24 cellular contexts compared by ENCODE assay signal in genomic region chr2:42725657-42726056, GRCh38. TPM values are rescaled to one million over a fixed set of nuclear protein-coding genes. Genes with fewer than 3 reads are reported as not detected.
A peak's percentile ranks its signal among the peaks of the same experiment; 100 is the strongest.
DNase-seq lines count a peak whose midpoint lies in the region; ATAC-seq and TF ChIP-seq lines count a peak whose summit lies in the region.
"Had no signal": no experiment of that assay in that cellular context is flagged by ENCODE, and none has a peak within 500 bp of the region (broad histone marks: within the 10 kb centered on the region; RNA-seq: fewer than 3 reads in every experiment).

No MANE protein-coding gene starts in this region.

- H3K9me2 ChIP-seq in SK-N-SH, result no peaks in the 10 kb centered on the region
- no peaks in the 10 kb centered on the region for H3K9me2 ChIP-seq in MM.1S (replicated peaks; ENCODE audit: insufficient read depth, low read length)

- H3K4me2 ChIP-seq in SK-N-SH (no peak overlapping the region), OCI-LY3 (ENCODE audit: low read length) (peak overlapping the region; percentile 33), MM.1S (ENCODE audit: low read depth, low read length) (no peak overlapping the region)
- H3K4me2 ChIP-seq: BLaER1 had no signal

- H3K36me3 ChIP-seq in SK-N-SH (replicated peaks in 1 of 2; ENCODE audit: control insufficient read depth in 1 of 2, insufficient read depth in 2 of 2, low read length in 1 of 2), result no peaks in the 10 kb centered on the region
- peaks cover 18% of the 10 kb centered on the region for H3K36me3 ChIP-seq in OCI-LY3 (replicated peaks; ENCODE audit: low read depth, low read length)
- no peaks in the 10 kb centered on the region for H3K36me3 ChIP-seq in upper lobe of right lung
- no peaks in the 10 kb centered on the region for H3K36me3 ChIP-seq in MM.1S (replicated peaks; ENCODE audit: insufficient read depth, low read length)
- peaks cover 0 to 10% (median 0%) of the 10 kb centered on the region in 4 donors for H3K36me3 ChIP-seq in sigmoid colon
- H3K36me3 ChIP-seq: SJCRH30 had no signal

- CTCF ChIA-PET in SK-N-SH (lab: Yijun Ruan, JAX), result no interaction called here

- H3K79me2 ChIP-seq in SK-N-SH (ENCODE audit: insufficient read depth) (no peaks in the 10 kb centered on the region), OCI-LY3 (ENCODE audit: low read length) (no peaks in the 10 kb centered on the region), MM.1S (ENCODE audit: low read length) (no peaks in the 10 kb centered on the region)
- H3K79me2 ChIP-seq: parathyroid adenoma had no signal

- H3K27ac ChIP-seq in SK-N-SH (ENCODE audit: low read depth in 2 of 2, low read length in 1 of 2) (no peak overlapping the region), OCI-LY3 (ENCODE audit: low read length) (peak overlapping the region; percentile 55), foreskin keratinocyte (no peak overlapping the region), upper lobe of right lung (no peak overlapping the region), MM.1S (ENCODE audit: low read length) (no peak overlapping the region), sigmoid colon (no peak overlapping the region)
- H3K27ac ChIP-seq: BLaER1, parathyroid adenoma, SJCRH30, stomach had no signal

- 95% methylated on average over 3 of the region's 4 CpGs for WGBS in SK-N-SH (ENCODE audit: low lambda C conversion rate)
- 81 to 91% methylated on average over 4 of the region's 4 CpGs for WGBS in sigmoid colon, 2 donors

- no peaks in the 10 kb centered on the region for H3K4me1 ChIP-seq in SK-N-SH (ENCODE audit: control insufficient read depth in 1 of 2, insufficient read depth in 2 of 2, low read depth in 1 of 2, low read length in 1 of 2)
- H3K4me1 ChIP-seq in OCI-LY3 (ENCODE audit: low read length), result peaks cover 43% of the 10 kb centered on the region
- H3K4me1 ChIP-seq in foreskin keratinocyte, result no peaks in the 10 kb centered on the region
- H3K4me1 ChIP-seq in upper lobe of right lung, result no peaks in the 10 kb centered on the region
- H3K4me1 ChIP-seq in MM.1S (ENCODE audit: low read length), result no peaks in the 10 kb centered on the region
- peaks cover 0 to 18% (median 17%) of the 10 kb centered on the region in 4 donors for H3K4me1 ChIP-seq in sigmoid colon
- H3K4me1 ChIP-seq: BLaER1, parathyroid adenoma, SJCRH30 had no signal

- DNase-seq in SK-N-SH, result no peak
- peak; percentile 22 to 61 for DNase-seq in foreskin keratinocyte
- DNase-seq in upper lobe of right lung, result no peak
- DNase-seq in MM.1S, result no peak
- DNase-seq in sigmoid colon, result no peak
- DNase-seq: activated CD4-positive, alpha-beta T cell treated with anti-CD3 and anti-CD28 coated beads for 4 hours; activated CD8-positive, alpha-beta memory T cell treated with anti-CD3 and anti-CD28 coated beads, Interleukin-2, amount 50 U/mL, for 4 hours; activated effector memory CD4-positive, alpha-beta T cell treated with Interleukin-2 at 50 U/mL for 16 hours; cortex of kidney; mesenchymal stem cell; natural killer cell; NCI-H526; OCI-M1; SJCRH30; stimulated activated CD4-positive, alpha-beta T cell treated with anti-CD3 and anti-CD28 coated beads, Interleukin-2, amount 100 ng/mL, for 48 hours; stomach; T-helper 9 cell; trophoblast cell had no signal

- intact Hi-C loops in upper lobe of right lung (cut with DNase I), result no loop called here
- intact Hi-C loops in sigmoid colon (cut with DNase I), result no loop called here

- TF ChIP-seq POLR2A in sigmoid colon (IDR thresholded peaks at IDR 0.05), result no peak

- ATAC-seq in SK-N-SH treated with all-trans-retinoic acid at 6 μM for 48 hours, result peak; percentile 19; the same call in 1 of the 3 replicates
- peak; percentile 52 for ATAC-seq in foreskin keratinocyte
- ATAC-seq in upper lobe of right lung, result peak; percentile 75
- no peak for ATAC-seq in HG03460 (IDR thresholded peaks at IDR 0.05; ENCODE audit: unreplicated experiment)
- ATAC-seq: natural killer cell had no signal

- TF ChIP-seq CTCF in SK-N-SH (IDR thresholded peaks at IDR 0.05), result no peak
- no peak for TF ChIP-seq CTCF in OCI-LY3 (IDR thresholded peaks at IDR 0.05; ENCODE audit: low read depth, low read length)
- TF ChIP-seq CTCF in foreskin keratinocyte (conservative IDR thresholded peaks at IDR 0.05), result no peak
- TF ChIP-seq CTCF in upper lobe of right lung (IDR thresholded peaks at IDR 0.05), result no peak
- TF ChIP-seq CTCF in MM.1S (IDR thresholded peaks at IDR 0.05; ENCODE audit: low read length), result no peak
- TF ChIP-seq CTCF in sigmoid colon (IDR thresholded peaks at IDR 0.05), result no peak

- POLR2A ChIA-PET in SK-N-SH (lab: Yijun Ruan, JAX), result no interaction called here

- no peaks in the 10 kb centered on the region for H4K20me1 ChIP-seq in SK-N-SH (ENCODE audit: insufficient read depth)
- H4K20me1 ChIP-seq in OCI-LY3 (ENCODE audit: insufficient read depth, low read length), result no peaks in the 10 kb centered on the region
- no peaks in the 10 kb centered on the region for H4K20me1 ChIP-seq in MM.1S (ENCODE audit: insufficient read depth, low read length)
- H4K20me1 ChIP-seq: BLaER1 had no signal

- no peaks in the 10 kb centered on the region for H3F3A ChIP-seq in SK-N-SH (replicated peaks; ENCODE audit: insufficient read depth)
- no peaks in the 10 kb centered on the region for H3F3A ChIP-seq in MM.1S (ENCODE audit: insufficient read depth, low read length)

- H2AFZ ChIP-seq in SK-N-SH (ENCODE audit: low read depth) (no peak overlapping the region), OCI-LY3 (ENCODE audit: low read depth, low read length) (no peak overlapping the region), MM.1S (ENCODE audit: low read length) (no peak overlapping the region)
- H2AFZ ChIP-seq: parathyroid adenoma had no signal

- H3K4me3 ChIP-seq in SK-N-SH (ENCODE audit: low read depth in 2 of 2, low read length in 1 of 2), result no peak overlapping the region
- no peak overlapping the region for H3K4me3 ChIP-seq in OCI-LY3 (ENCODE audit: low read length)
- H3K4me3 ChIP-seq in upper lobe of right lung, result no peak overlapping the region
- H3K4me3 ChIP-seq in MM.1S (ENCODE audit: low read length), result no peak overlapping the region
- no peak overlapping the region for H3K4me3 ChIP-seq in sigmoid colon
- H3K4me3 ChIP-seq: BLaER1, SJCRH30, stomach had no signal

- H3K9me3 ChIP-seq in SK-N-SH (peaks cover 8% of the 10 kb centered on the region; the same call in 1 of the 2 replicates), OCI-LY3 (ENCODE audit: insufficient read depth, low read length) (no peaks in the 10 kb centered on the region), upper lobe of right lung (no peaks in the 10 kb centered on the region), MM.1S (replicated peaks; ENCODE audit: insufficient read depth, low read length) (no peaks in the 10 kb centered on the region), sigmoid colon (no peaks in the 10 kb centered on the region)

- H3K9ac ChIP-seq in SK-N-SH (no peak overlapping the region), OCI-LY3 (ENCODE audit: low read length) (no peak overlapping the region), MM.1S (ENCODE audit: low read length) (no peak overlapping the region)
- H3K9ac ChIP-seq: BLaER1, parathyroid adenoma had no signal

- no peak for TF ChIP-seq EP300 in SK-N-SH (IDR thresholded peaks at IDR 0.05; ENCODE audit: borderline replicate concordance in 1 of 2, low read depth in 1 of 2, low read length in 1 of 2)
- TF ChIP-seq EP300 in sigmoid colon (IDR thresholded peaks at IDR 0.05), result no peak

- TF ChIP-seq RAD21 in SK-N-SH (IDR thresholded peaks at IDR 0.05; ENCODE audit: low read length), result no peak

- H3K27me3 ChIP-seq in SK-N-SH (ENCODE audit: insufficient read depth), result no peaks in the 10 kb centered on the region
- no peaks in the 10 kb centered on the region for H3K27me3 ChIP-seq in OCI-LY3 (ENCODE audit: low read depth, low read length)
- no peaks in the 10 kb centered on the region for H3K27me3 ChIP-seq in foreskin keratinocyte
- H3K27me3 ChIP-seq in upper lobe of right lung, result no peaks in the 10 kb centered on the region
- no peaks in the 10 kb centered on the region for H3K27me3 ChIP-seq in MM.1S (replicated peaks; ENCODE audit: insufficient read depth, low read length)
- H3K27me3 ChIP-seq in sigmoid colon, result no peaks in the 10 kb centered on the region
- H3K27me3 ChIP-seq: BLaER1, SJCRH30, stomach had no signal

TF ChIP-seq in SK-N-SH treated with all-trans-retinoic acid at 6 μM for 48 hours, 23 proteins besides CTCF, POLR2A, EP300 and RAD21 (continues in another document):
- TF ChIP-seq OSR1 (CRISPR knock-in tag; IDR thresholded peaks at IDR 0.05) (no peak), ESRRG (CRISPR knock-in tag; IDR thresholded peaks at IDR 0.05) (no peak), BACH2 (CRISPR knock-in tag; IDR thresholded peaks at IDR 0.05; ENCODE audit: borderline replicate concordance) (no peak), TOX (CRISPR knock-in tag; IDR thresholded peaks at IDR 0.05; ENCODE audit: borderline replicate concordance) (no peak)

TF ChIP-seq in SK-N-SH, 30 proteins besides CTCF, POLR2A, EP300 and RAD21 (continues in another document):
- TF ChIP-seq POLR2AphosphoS5 (IDR thresholded peaks at IDR 0.05; ENCODE audit: low read depth, low read length), result no peak
- no peak for TF ChIP-seq TAF1 (IDR thresholded peaks at IDR 0.05; ENCODE audit: borderline replicate concordance, low read depth, low read length)
- no peak for TF ChIP-seq YY1 (IDR thresholded peaks at IDR 0.05; ENCODE audit: low read depth)
- no peak for TF ChIP-seq GATA2 (CRISPR knock-in tag; IDR thresholded peaks at IDR 0.05)
- no peak for TF ChIP-seq RXRA (IDR thresholded peaks at IDR 0.05; ENCODE audit: borderline replicate concordance, low read depth)
- TF ChIP-seq MAX (IDR thresholded peaks at IDR 0.05; ENCODE audit: low read depth), result no peak
- TF ChIP-seq USF1 (IDR thresholded peaks at IDR 0.05; ENCODE audit: borderline replicate concordance, low read depth), result no peak

RNA-seq across cellular contexts. Expression of gene OXER1, which starts 38.3 kb away (rescaled TPM):
- polyA plus RNA-seq in SK-N-SH (2012; rRNA removed) (not detected in 2 replicates), foreskin keratinocyte (0.04 and 0.08 TPM in 2 replicates), sigmoid colon (1 to 10 TPM in 2 of 3 donors, not detected in 1; 1.8 to 3.0 TPM)
- polyA plus RNA-seq in SK-N-SH (2012; cell fraction: cytosol; rRNA removed), result not detected in 2 replicates
- polyA plus RNA-seq in SK-N-SH (2012; cell fraction: nucleus; rRNA removed), result 0.04 TPM in 1 of 2 replicates, not detected in the other
- total RNA-seq in foreskin keratinocyte (0.07 TPM in 1 of 2 replicates, not detected in the other), upper lobe of right lung (1.1 TPM), sigmoid colon (1 to 10 TPM in 1 of 4 donors, under 1 TPM in 3; 0.33 to 2.6 (median 0.59) TPM)
- total RNA-seq: A172 had no signal

Comparison
In these comparisons a context has a peak if more than half of its experiments do, and no peak if none do; other contexts are left out.
1. DNase-seq: peak in foreskin keratinocyte (2 of 2); none in SK-N-SH (single experiment), upper lobe of right lung (single experiment), MM.1S (single experiment) and sigmoid colon (single experiment).